Comparison of ENCODE assay signal across 18 cellular contexts in the genomic region with DNA sequence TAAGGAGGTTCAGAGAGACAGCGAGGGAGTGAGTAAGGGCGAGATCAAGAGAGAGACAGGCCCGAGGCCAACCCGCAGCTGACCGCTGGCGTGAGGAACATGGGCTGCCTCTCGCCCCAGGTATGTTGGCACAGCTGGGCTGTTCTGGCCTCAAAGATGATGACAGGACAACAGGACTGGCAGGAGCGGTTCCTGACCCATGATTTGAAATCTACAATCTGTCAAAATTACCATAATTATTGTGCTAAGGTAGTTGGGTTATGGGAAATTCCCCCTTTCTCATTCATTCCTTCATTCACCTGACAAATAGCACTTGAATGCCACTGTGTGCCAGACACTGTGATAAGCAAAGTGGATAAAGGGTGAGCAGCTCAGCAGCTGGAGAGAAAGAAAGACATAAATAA. TPM values are rescaled to one million over a fixed set of nuclear protein-coding genes. Genes with fewer than 3 reads are reported as not detected.
DNase-seq lines count a peak whose midpoint lies in the region; ATAC-seq, FAIRE-seq and TF ChIP-seq lines count a peak whose summit lies in the region.
"Had no signal": no experiment of that assay in that cellular context is flagged by ENCODE, and none has a peak within 500 bp of the region (broad histone marks: within the 10 kb centered on the region; RNA-seq: fewer than 3 reads in every experiment).

No MANE protein-coding gene starts in this region.

- FAIRE-seq in pancreas (lab: Jason Lieb, UNC): no peak

- no peak overlapping the region for H3K4me3 ChIP-seq in fibroblast of lung (replicated peaks in 1 of 4; ENCODE audit: control extremely low read depth in 1 of 4, insufficient read depth in 1 of 4, low read depth in 3 of 4, low read length in 4 of 4)
- H3K4me3 ChIP-seq in pancreas: no peak overlapping the region
- H3K4me3 ChIP-seq in sigmoid colon: no peak overlapping the region

- H2AFZ ChIP-seq in fibroblast of lung (ENCODE audit: low read length): no peak overlapping the region

- TF ChIP-seq CTCF in fibroblast of lung (conservative IDR thresholded peaks at IDR 0.05 in 1 of 2, IDR thresholded peaks at IDR 0.05 in 1 of 2; ENCODE audit: low read depth in 1 of 2, low read length in 2 of 2) (no peak), pancreas (IDR thresholded peaks at IDR 0.05) (no peak), sigmoid colon (IDR thresholded peaks at IDR 0.05) (no peak)

- peak; percentile 78 to 90 (median 85) for ATAC-seq in pancreas
- ATAC-seq in GM18861 (IDR thresholded peaks at IDR 0.05; ENCODE audit: unreplicated experiment): no peak
- ATAC-seq in GM18519 (IDR thresholded peaks at IDR 0.05; ENCODE audit: low FRiP score, unreplicated experiment): no peak
- ATAC-seq: activated naive CD8-positive, alpha-beta T cell treated with anti-CD3 and anti-CD28 coated beads, Interleukin-2, amount 50 U/mL, for 24 hours; HCT116 had no signal

- no peaks in the 10 kb centered on the region for H3K9me3 ChIP-seq in fibroblast of lung (ENCODE audit: control insufficient read depth, insufficient read depth, low read depth, low read length)
- H3K9me3 ChIP-seq in pancreas: no peaks in the 10 kb centered on the region
- no peaks in the 10 kb centered on the region for H3K9me3 ChIP-seq in sigmoid colon

- H3K79me2 ChIP-seq in fibroblast of lung (ENCODE audit: control insufficient read depth, insufficient read depth, low read length): no peaks in the 10 kb centered on the region

- no peak for TF ChIP-seq EP300 in sigmoid colon (IDR thresholded peaks at IDR 0.05)

- H3K36me3 ChIP-seq in fibroblast of lung (ENCODE audit: control insufficient read depth, insufficient read depth, low read length) (no peaks in the 10 kb centered on the region), pancreas (no peaks in the 10 kb centered on the region), sigmoid colon (no peaks in the 10 kb centered on the region)

- WGBS in pancreas, 2 donors: 11 to 13% methylated on average over 8 of the region's 8 CpGs
- WGBS in sigmoid colon, 2 donors: 78 to 85% methylated on average over 8 of the region's 8 CpGs

- no peaks in the 10 kb centered on the region for H4K20me1 ChIP-seq in fibroblast of lung (ENCODE audit: control insufficient read depth, extremely low read depth, insufficient read depth, low read length)

- DNase-seq in DMS53 (lab: John Stamatoyannopoulos, UW) (peak; percentile 95), NCI-H2196 treated with DMSO at 0.1 percent for 48 hours (lab: John Stamatoyannopoulos, UW; ENCODE audit: unreplicated experiment) (peak; percentile 59), fibroblast of lung (ENCODE audit: low read depth in 2 of 2) (peak; percentile 8 to 23), pancreas (peak in 5 of 6 donors; percentile 55 to 68 (median 64)), T-helper 1 cell (no peak), sigmoid colon (no peak)
- DNase-seq: activated CD4-positive, CD25-positive, alpha-beta regulatory T cell treated with anti-CD3 and anti-CD28 coated beads, Interleukin-2, amount 50 U/mL, for 72 hours; activated naive CD8-positive, alpha-beta T cell treated with anti-CD3 and anti-CD28 coated beads, Interleukin-2, amount 50 U/mL, for 24 hours; activated T-cell treated with anti-CD3 and anti-CD28 coated beads, Interleukin-2, amount 50 U/mL, for 24 hours; midbrain; NCI-H524 treated with DMSO at 0.1 percent for 48 hours; stimulated activated CD4-positive, alpha-beta T cell treated with anti-CD3 and anti-CD28 coated beads, Interleukin-2, amount 100 ng/mL, for 24 hours had no signal

- no peak overlapping the region for H3K9ac ChIP-seq in fibroblast of lung (ENCODE audit: insufficient read depth, low read length)

- intact Hi-C loops in pancreas (cut with DNase I) (no loop called here), sigmoid colon (cut with DNase I) (no loop called here)

- H3K4me1 ChIP-seq in fibroblast of lung (ENCODE audit: control insufficient read depth, extremely low read depth, insufficient read depth, low read length) (peaks cover 20% of the 10 kb centered on the region), pancreas (peaks cover 10 to 18% (median 17%) of the 10 kb centered on the region in 3 donors), sigmoid colon (peaks cover 0 to 10% (median 9%) of the 10 kb centered on the region in 4 donors)

- H3K27ac ChIP-seq in fibroblast of lung (ENCODE audit: insufficient read depth, low read length) (no peak overlapping the region), pancreas (peak overlapping the region; percentile 2 to 50 (median 26)), sigmoid colon (peak overlapping the region in 1 of 4 donors; percentile 1)

- peak overlapping the region; percentile 68 for H3K4me2 ChIP-seq in fibroblast of lung (ENCODE audit: extremely low read depth, insufficient read depth, low read length)

- TF ChIP-seq POLR2A in sigmoid colon (IDR thresholded peaks at IDR 0.05): no peak

- H3K27me3 ChIP-seq in fibroblast of lung (ENCODE audit: control insufficient read depth, insufficient read depth, low read length) (no peaks in the 10 kb centered on the region), pancreas (no peaks in the 10 kb centered on the region), sigmoid colon (no peaks in the 10 kb centered on the region)

RNA-seq across cellular contexts. Expression of a gene that starts 5.1 kb away (rescaled TPM):
- total RNA-seq in fibroblast of lung (0.17 TPM in 1 of 2 replicates, not detected in the other), pancreas (under 1 TPM in 1 of 6 donors, not detected in 5; 0.20 TPM), sigmoid colon (1 to 10 TPM in 1 of 4 donors, under 1 TPM in 2, not detected in 1; 0.36 to 1.6 (median 0.49) TPM)
- polyA plus RNA-seq in fibroblast of lung (0.07 and 0.09 TPM in 2 replicates), pancreas (under 1 TPM; 0.11 to 0.23 TPM), sigmoid colon (under 1 TPM in 1 of 3 donors, not detected in 2; 0.25 TPM)
- not detected in 2 replicates for polyA plus RNA-seq in fibroblast of lung (2012)
- not detected in 2 replicates for polyA minus RNA-seq in fibroblast of lung (ENCODE audit: low replicate concordance)
- total RNA-seq: epithelial cell of proximal tubule, progenitor cell of endocrine pancreas had no signal
- polyA plus RNA-seq: BJ had no signal

RNA-seq across cellular contexts. Expression of a gene that starts 24.5 kb away (rescaled TPM):
- total RNA-seq in fibroblast of lung (11.3 and 12.1 TPM in 2 replicates), pancreas (10 to 100 TPM in 2 of 6 donors, 1 to 10 TPM in 4; 6.0 to 12.1 (median 9.2) TPM), sigmoid colon (10 to 100 TPM; 21.0 to 29.3 (median 25.6) TPM)
- polyA plus RNA-seq in fibroblast of lung (21.0 and 23.8 TPM in 2 replicates), pancreas (1 to 10 TPM; 3.3 to 8.8 TPM), sigmoid colon (10 to 100 TPM in 2 of 3 donors, 1 to 10 TPM in 1; 6.7 to 14.5 (median 10.2) TPM)
- polyA plus RNA-seq in fibroblast of lung (2012): 17.3 and 19.8 TPM in 2 replicates
- polyA minus RNA-seq in fibroblast of lung (ENCODE audit: low replicate concordance): 0.11 and 0.12 TPM in 2 replicates

RNA-seq across cellular contexts. Expression of a gene that starts 28.3 kb away (rescaled TPM):
- total RNA-seq in fibroblast of lung: 1.0 and 2.8 TPM in 2 replicates
- polyA plus RNA-seq in fibroblast of lung: 0.83 and 0.95 TPM in 2 replicates
- 0.93 and 1.2 TPM in 2 replicates for polyA plus RNA-seq in fibroblast of lung (2012)
- polyA minus RNA-seq in fibroblast of lung (ENCODE audit: low replicate concordance): 2.3 and 4.2 TPM in 2 replicates
- total RNA-seq in pancreas: 1 to 10 TPM; 2.5 to 6.7 (median 5.0) TPM
- 10 to 100 TPM; 51.4 to 54.4 TPM for polyA plus RNA-seq in pancreas
- total RNA-seq in sigmoid colon: 10 to 100 TPM; 13.8 to 36.8 (median 14.6) TPM
- 10 to 100 TPM in 1 of 3 donors, 1 to 10 TPM in 2; 3.9 to 16.2 (median 4.2) TPM for polyA plus RNA-seq in sigmoid colon

RNA-seq across cellular contexts. Expression of a gene that starts 42.7 kb away (rescaled TPM):
- total RNA-seq in fibroblast of lung (12.8 and 18.7 TPM in 2 replicates), pancreas (10 to 100 TPM; 12.2 to 17.2 (median 13.9) TPM), sigmoid colon (10 to 100 TPM; 30.3 to 46.6 (median 32.2) TPM)
- polyA plus RNA-seq in fibroblast of lung (8.9 and 9.0 TPM in 2 replicates), pancreas (10 to 100 TPM; 12.4 to 14.2 TPM), sigmoid colon (10 to 100 TPM in 2 of 3 donors, 1 to 10 TPM in 1; 6.9 to 14.2 (median 12.0) TPM)
- polyA plus RNA-seq in fibroblast of lung (2012): 12.1 and 13.2 TPM in 2 replicates
- 20.9 and 22.7 TPM in 2 replicates for polyA minus RNA-seq in fibroblast of lung (ENCODE audit: low replicate concordance)

Comparison
In these comparisons a context has a peak if more than half of its experiments do, and no peak if none do; other contexts are left out.
1. DNase-seq: peak in DMS53 (single experiment), NCI-H2196 treated with DMSO at 0.1 percent for 48 hours (single experiment), fibroblast of lung (2 of 2) and pancreas (5 of 6); none in T-helper 1 cell (0 of 5) and sigmoid colon (single experiment).
2. ATAC-seq: peak in pancreas (4 of 4); none in GM18861 (single experiment) and GM18519 (single experiment).